11 cellular contexts compared by ENCODE assay signal in genomic region chr10:102403115-102403514, GRCh38. TPM values are rescaled to one million over a fixed set of nuclear protein-coding genes. Genes with fewer than 3 reads are reported as not detected.
"Had no signal": no experiment of that assay in that cellular context is flagged by ENCODE, and none has a peak within 500 bp of the region (broad histone marks: within the 10 kb centered on the region; RNA-seq: fewer than 3 reads in every experiment).

No MANE protein-coding gene starts in this region.

- H3K9ac ChIP-seq: neural progenitor cell had no signal

- DNase-seq: activated CD4-positive, CD25-positive, alpha-beta regulatory T cell treated with anti-CD3 and anti-CD28 coated beads, Interleukin-2, amount 50 U/mL, for 72 hours; hippocampal formation had no signal

- H3K4me3 Mint-ChIP-seq: activated CD4-positive, alpha-beta memory T cell treated with anti-CD3 and anti-CD28 coated beads for 36 hours; activated naive CD4-positive, alpha-beta T cell treated with anti-CD3 and anti-CD28 coated beads, Interleukin-2, amount 10 ng/mL, durations not matched to agents 7 days and 5 days; activated T-helper 1 cell treated with anti-CD3 and anti-CD28 coated beads, Interleukin-12 subunit alpha, Interleukin-12 subunit beta, Interleukin-2, Interleukin-4 antibody, amounts not matched to agents 30 ng/mL and 10 ng/mL and 1 ng/mL, durations not matched to agents 14 hours and 24 hours and 36 hours; central memory CD8-positive, alpha-beta T cell; dendritic cell treated with granulocyte-macrophage colony-stimulating factor and Interleukin-4, amounts not matched to agents 40 ng/mL and 50 ng/mL, for 4 days; neural progenitor cell; stimulated activated memory B cell treated with anti-CD40 and anti-IgM and Interleukin-4, amounts not matched to agents 10 μg/mL and 1 μg/mL and 100 μg/mL, for 72 hours had no signal

- H3K9me3 Mint-ChIP-seq: activated CD4-positive, alpha-beta memory T cell treated with anti-CD3 and anti-CD28 coated beads for 36 hours; activated naive CD4-positive, alpha-beta T cell treated with anti-CD3 and anti-CD28 coated beads, Interleukin-2, amount 10 ng/mL, durations not matched to agents 7 days and 5 days; activated T-helper 1 cell treated with anti-CD3 and anti-CD28 coated beads, Interleukin-12 subunit alpha, Interleukin-12 subunit beta, Interleukin-2, Interleukin-4 antibody, amounts not matched to agents 30 ng/mL and 10 ng/mL and 1 ng/mL, durations not matched to agents 14 hours and 24 hours and 36 hours; central memory CD8-positive, alpha-beta T cell; dendritic cell treated with granulocyte-macrophage colony-stimulating factor and Interleukin-4, amounts not matched to agents 40 ng/mL and 50 ng/mL, for 4 days; neural progenitor cell; stimulated activated memory B cell treated with anti-CD40 and anti-IgM and Interleukin-4, amounts not matched to agents 10 μg/mL and 1 μg/mL and 100 μg/mL, for 72 hours had no signal

- H3K4me1 ChIP-seq: neural progenitor cell had no signal

- H3K27ac ChIP-seq: neural progenitor cell had no signal

- H3K36me3 ChIP-seq: neural progenitor cell had no signal

- H3K4me3 ChIP-seq: neural progenitor cell had no signal

- H3K27ac Mint-ChIP-seq: activated CD4-positive, alpha-beta memory T cell treated with anti-CD3 and anti-CD28 coated beads for 36 hours; activated naive CD4-positive, alpha-beta T cell treated with anti-CD3 and anti-CD28 coated beads, Interleukin-2, amount 10 ng/mL, durations not matched to agents 7 days and 5 days; dendritic cell treated with granulocyte-macrophage colony-stimulating factor and Interleukin-4, amounts not matched to agents 40 ng/mL and 50 ng/mL, for 4 days; neural progenitor cell; stimulated activated memory B cell treated with anti-CD40 and anti-IgM and Interleukin-4, amounts not matched to agents 10 μg/mL and 1 μg/mL and 100 μg/mL, for 72 hours had no signal

- H3K4me2 ChIP-seq: neural progenitor cell had no signal

- H2AFZ ChIP-seq: neural progenitor cell had no signal

RNA-seq across cellular contexts. Expression of gene C10orf95, which starts 48.2 kb away (rescaled TPM):
- total RNA-seq: myocyte, right cardiac atrium had no signal
